Comparison of ENCODE assay signal across 18 cellular contexts in genomic region chr6:151993364-151993763, GRCh38.
"Had no signal": no experiment of that assay in that cellular context is flagged by ENCODE, and none has a peak within 500 bp of the region (broad histone marks: within the 10 kb centered on the region; RNA-seq: fewer than 3 reads in every experiment).

No MANE protein-coding gene starts in this region.

- ATAC-seq: effector memory CD8-positive, alpha-beta T cell; left colon; naive thymus-derived CD8-positive, alpha-beta T cell; right cardiac atrium; stimulated activated effector memory CD8-positive, alpha-beta T cell treated with anti-CD3 and anti-CD28 coated beads, Interleukin-12 subunit alpha, Interleukin-12 subunit beta, amount 100 ng/mL, for 72 hours; stimulated activated naive CD8-positive, alpha-beta T cell treated with anti-CD3 and anti-CD28 coated beads, Interleukin-15, Interleukin-2, amounts not matched to agents 100 U/mL and 50 U/mL, for 24 hours had no signal

- DNase-seq: cerebellar nuclear complex; effector memory CD8-positive, alpha-beta T cell; foreskin fibroblast; head of caudate nucleus; left colon; naive thymus-derived CD8-positive, alpha-beta T cell; stimulated activated CD4-positive, alpha-beta T cell treated with anti-CD3 and anti-CD28 coated beads, Interleukin-4, amount 100 ng/mL, for 1 hour; stimulated activated CD8-positive, alpha-beta memory T cell treated with anti-CD3 and anti-CD28 coated beads, Interleukin-4, amount 100 ng/mL, for 48 hours; stimulated activated naive CD8-positive, alpha-beta T cell treated with anti-CD3 and anti-CD28 coated beads, Interleukin-15, Interleukin-2, amounts not matched to agents 100 U/mL and 50 U/mL, for 24 hours; trophoblast cell had no signal

- H3K4me2 ChIP-seq: hepatocyte, smooth muscle cell had no signal

- H3K4me3 ChIP-seq: hepatocyte, smooth muscle cell, thoracic aorta had no signal

- H3K4me1 Mint-ChIP-seq: naive thymus-derived CD8-positive, alpha-beta T cell; stimulated activated effector memory CD8-positive, alpha-beta T cell treated with anti-CD3 and anti-CD28 coated beads, Interleukin-12 subunit alpha, Interleukin-12 subunit beta, amount 100 ng/mL, for 72 hours had no signal

- H3K27ac Mint-ChIP-seq: dendritic cell treated with granulocyte-macrophage colony-stimulating factor and Interleukin-4, amounts not matched to agents 40 ng/mL and 50 ng/mL, for 4 days; effector memory CD8-positive, alpha-beta T cell; naive thymus-derived CD8-positive, alpha-beta T cell; stimulated activated effector memory CD8-positive, alpha-beta T cell treated with anti-CD3 and anti-CD28 coated beads, Interleukin-12 subunit alpha, Interleukin-12 subunit beta, amount 100 ng/mL, for 72 hours had no signal

- H3K36me3 ChIP-seq: neutrophil, thoracic aorta had no signal

- H3K4me3 Mint-ChIP-seq: dendritic cell treated with granulocyte-macrophage colony-stimulating factor and Interleukin-4, amounts not matched to agents 40 ng/mL and 50 ng/mL, for 4 days; effector memory CD8-positive, alpha-beta T cell; naive thymus-derived CD8-positive, alpha-beta T cell; stimulated activated effector memory CD8-positive, alpha-beta T cell treated with anti-CD3 and anti-CD28 coated beads, Interleukin-12 subunit alpha, Interleukin-12 subunit beta, amount 100 ng/mL, for 72 hours had no signal

- FAIRE-seq: colon had no signal

- H3K9me3 Mint-ChIP-seq: effector memory CD8-positive, alpha-beta T cell; stimulated activated effector memory CD8-positive, alpha-beta T cell treated with anti-CD3 and anti-CD28 coated beads, Interleukin-12 subunit alpha, Interleukin-12 subunit beta, amount 100 ng/mL, for 72 hours had no signal

- H3K79me2 ChIP-seq: hepatocyte had no signal

- H3K36me3 Mint-ChIP-seq: naive thymus-derived CD8-positive, alpha-beta T cell; stimulated activated effector memory CD8-positive, alpha-beta T cell treated with anti-CD3 and anti-CD28 coated beads, Interleukin-12 subunit alpha, Interleukin-12 subunit beta, amount 100 ng/mL, for 72 hours had no signal

- H3K27me3 Mint-ChIP-seq: dendritic cell treated with granulocyte-macrophage colony-stimulating factor and Interleukin-4, amounts not matched to agents 40 ng/mL and 50 ng/mL, for 4 days had no signal

- H3K9me3 ChIP-seq: neutrophil, thoracic aorta had no signal

- H2AFZ ChIP-seq: hepatocyte had no signal

- H3K27me3 ChIP-seq: hepatocyte, neutrophil had no signal

- H3K27ac ChIP-seq: hepatocyte, neutrophil, thoracic aorta had no signal
